In the genomic region with DNA sequence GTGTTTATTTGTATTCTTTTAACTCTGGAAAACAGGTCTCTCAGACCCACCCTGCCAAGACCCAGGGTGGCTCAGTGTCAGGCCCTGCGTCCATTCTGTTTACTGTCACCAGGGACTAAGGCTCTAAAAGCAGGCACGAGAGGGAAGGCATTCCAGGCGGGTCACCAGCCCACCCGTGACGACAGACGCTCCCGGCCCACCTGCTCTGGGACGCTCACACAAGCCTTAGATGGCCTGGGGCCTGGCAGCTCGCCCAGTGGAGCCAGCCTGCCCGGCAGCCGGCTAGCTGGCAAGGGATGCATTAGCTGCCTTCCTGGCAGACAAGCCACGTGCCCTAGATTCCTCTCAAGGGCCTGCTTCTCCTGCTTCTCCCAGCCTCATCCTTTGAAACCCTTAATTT, we compare ENCODE assay signal across 13 cellular contexts. TPM values are rescaled to one million over a fixed set of nuclear protein-coding genes. Genes with fewer than 3 reads are reported as not detected.
A peak's percentile ranks its signal among the peaks of the same experiment; 100 is the strongest.
DNase-seq lines count a peak whose midpoint lies in the region; ATAC-seq, FAIRE-seq and TF ChIP-seq lines count a peak whose summit lies in the region.
"Had no signal": no experiment of that assay in that cellular context is flagged by ENCODE, and none has a peak within 500 bp of the region (broad histone marks: within the 10 kb centered on the region; RNA-seq: fewer than 3 reads in every experiment).

No MANE protein-coding gene starts in this region.

- FAIRE-seq in urothelium cell line (lab: Jason Lieb, UNC) = no peak

- H3K27ac ChIP-seq in right cardiac atrium (ENCODE audit: low read length) (peak overlapping the region; percentile 10), stomach (peak overlapping the region in 2 of 5 donors; percentile 14 to 61)

- H3K4me1 ChIP-seq in right cardiac atrium (ENCODE audit: control insufficient read depth, insufficient read depth, low read length) (peaks cover 10% of the 10 kb centered on the region), stomach (peaks cover 10 to 45% (median 24%) of the 10 kb centered on the region in 4 donors)

- no peaks in the 10 kb centered on the region for H3K9me3 ChIP-seq in right cardiac atrium (ENCODE audit: control insufficient read depth, low read length)
- no peaks in the 10 kb centered on the region for H3K9me3 ChIP-seq in stomach

- no peak overlapping the region for H3K4me3 ChIP-seq in right cardiac atrium (ENCODE audit: low read length)
- no peak overlapping the region for H3K4me3 ChIP-seq in stomach

- no peak for TF ChIP-seq POLR2A in stomach (IDR thresholded peaks at IDR 0.05)

- WGBS in right cardiac atrium = 61% methylated on average over 12 of the region's 12 CpGs
- 31 to 52% (median 44%) methylated on average over 12 of the region's 12 CpGs for WGBS in stomach, 5 donors

- intact Hi-C loops in right cardiac atrium (cut with DNase I) (no loop called here), stomach (cut with DNase I; ENCODE audit: low total_unique reads) (no loop called here)

- DNase-seq in NCI-H1105 (lab: John Stamatoyannopoulos, UW) = peak; percentile 92
- DNase-seq in right cardiac atrium = peak; percentile 82 to 93 (median 92)
- peak; percentile 84 for DNase-seq in stomach
- DNase-seq in KBM-7 = no peak
- DNase-seq in urothelium cell line (ENCODE audit: low spot score) = no peak
- no peak for DNase-seq in NCI-H526 treated with DMSO at 0.1 percent for 48 hours (lab: John Stamatoyannopoulos, UW)
- DNase-seq: CD8-positive, alpha-beta memory T cell; effector CD4-positive, alpha-beta T cell; Karpas-422; T-helper 17 cell had no signal

- in situ Hi-C loops in KBM-7 (cut with MboI; ENCODE audit: low pct_unique_long_range_greater_than_20kb, low sequenced_read_pairs) = loop anchor here (25.0 kb wide), 1 partner anchor 736 kb away; no protein-coding TSS in a partner anchor

- no peaks in the 10 kb centered on the region for H3K36me3 ChIP-seq in stomach

- ATAC-seq in SK-N-SH treated with all-trans-retinoic acid at 6 μM for 48 hours (peak; percentile 83), right cardiac atrium (peak; percentile 81 to 82), HG02981 (IDR thresholded peaks at IDR 0.05; ENCODE audit: unreplicated experiment) (no peak)
- ATAC-seq: T-helper 17 cell had no signal

- TF ChIP-seq EP300 in stomach (IDR thresholded peaks at IDR 0.05) = no peak

- no peak for TF ChIP-seq CTCF in stomach (IDR thresholded peaks at IDR 0.05)

- no peaks in the 10 kb centered on the region for H3K27me3 ChIP-seq in right cardiac atrium (ENCODE audit: control insufficient read depth, insufficient read depth)
- H3K27me3 ChIP-seq in stomach = no peaks in the 10 kb centered on the region

TF ChIP-seq in SK-N-SH treated with all-trans-retinoic acid at 6 μM for 48 hours, 23 proteins besides CTCF, POLR2A, EP300 and RAD21 (continues in another document):
- TF ChIP-seq, protein P1, sequence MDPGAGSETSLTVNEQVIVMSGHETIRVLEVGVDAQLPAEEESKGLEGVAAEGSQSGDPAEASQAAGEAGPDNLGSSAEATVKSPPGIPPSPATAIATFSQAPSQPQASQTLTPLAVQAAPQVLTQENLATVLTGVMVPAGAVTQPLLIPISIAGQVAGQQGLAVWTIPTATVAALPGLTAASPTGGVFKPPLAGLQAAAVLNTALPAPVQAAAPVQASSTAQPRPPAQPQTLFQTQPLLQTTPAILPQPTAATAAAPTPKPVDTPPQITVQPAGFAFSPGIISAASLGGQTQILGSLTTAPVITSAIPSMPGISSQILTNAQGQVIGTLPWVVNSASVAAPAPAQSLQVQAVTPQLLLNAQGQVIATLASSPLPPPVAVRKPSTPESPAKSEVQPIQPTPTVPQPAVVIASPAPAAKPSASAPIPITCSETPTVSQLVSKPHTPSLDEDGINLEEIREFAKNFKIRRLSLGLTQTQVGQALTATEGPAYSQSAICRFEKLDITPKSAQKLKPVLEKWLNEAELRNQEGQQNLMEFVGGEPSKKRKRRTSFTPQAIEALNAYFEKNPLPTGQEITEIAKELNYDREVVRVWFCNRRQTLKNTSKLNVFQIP (CRISPR knock-in tag; IDR thresholded peaks at IDR 0.05; ENCODE audit: borderline replicate concordance, low read depth) = no peak
- TF ChIP-seq ZNF565 (CRISPR knock-in tag; conservative IDR thresholded peaks at IDR 0.05; ENCODE audit: low read depth) (no peak), RARB (CRISPR knock-in tag; IDR thresholded peaks at IDR 0.05) (no peak), ESRRG (CRISPR knock-in tag; IDR thresholded peaks at IDR 0.05) (no peak), ZFP3 (CRISPR knock-in tag; IDR thresholded peaks at IDR 0.05) (no peak), PPARA (CRISPR knock-in tag; IDR thresholded peaks at IDR 0.05; ENCODE audit: borderline replicate concordance) (no peak), ZFP30 (CRISPR knock-in tag; IDR thresholded peaks at IDR 0.05) (no peak), ISL1 (CRISPR knock-in tag; IDR thresholded peaks at IDR 0.05) (0 out of 2 replicates have a peak, but pooled peaks have one; percentile 21), BACH2 (CRISPR knock-in tag; IDR thresholded peaks at IDR 0.05; ENCODE audit: borderline replicate concordance) (no peak), TOX (CRISPR knock-in tag; IDR thresholded peaks at IDR 0.05; ENCODE audit: borderline replicate concordance) (no peak), TCF4 (CRISPR knock-in tag; IDR thresholded peaks at IDR 0.05; ENCODE audit: borderline replicate concordance) (peak; percentile 52; the same call in 1 of the 2 replicates), SNAI2 (CRISPR knock-in tag; IDR thresholded peaks at IDR 0.05) (0 out of 2 replicates have a peak, but pooled peaks have one; percentile 40), OSR1 (CRISPR knock-in tag; IDR thresholded peaks at IDR 0.05) (no peak), ARNTL (CRISPR knock-in tag; IDR thresholded peaks at IDR 0.05; ENCODE audit: borderline replicate concordance, low read depth) (no peak)
- TF ChIP-seq, protein P2, sequence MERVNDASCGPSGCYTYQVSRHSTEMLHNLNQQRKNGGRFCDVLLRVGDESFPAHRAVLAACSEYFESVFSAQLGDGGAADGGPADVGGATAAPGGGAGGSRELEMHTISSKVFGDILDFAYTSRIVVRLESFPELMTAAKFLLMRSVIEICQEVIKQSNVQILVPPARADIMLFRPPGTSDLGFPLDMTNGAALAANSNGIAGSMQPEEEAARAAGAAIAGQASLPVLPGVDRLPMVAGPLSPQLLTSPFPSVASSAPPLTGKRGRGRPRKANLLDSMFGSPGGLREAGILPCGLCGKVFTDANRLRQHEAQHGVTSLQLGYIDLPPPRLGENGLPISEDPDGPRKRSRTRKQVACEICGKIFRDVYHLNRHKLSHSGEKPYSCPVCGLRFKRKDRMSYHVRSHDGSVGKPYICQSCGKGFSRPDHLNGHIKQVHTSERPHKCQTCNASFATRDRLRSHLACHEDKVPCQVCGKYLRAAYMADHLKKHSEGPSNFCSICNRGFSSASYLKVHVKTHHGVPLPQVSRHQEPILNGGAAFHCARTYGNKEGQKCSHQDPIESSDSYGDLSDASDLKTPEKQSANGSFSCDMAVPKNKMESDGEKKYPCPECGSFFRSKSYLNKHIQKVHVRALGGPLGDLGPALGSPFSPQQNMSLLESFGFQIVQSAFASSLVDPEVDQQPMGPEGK (CRISPR knock-in tag; IDR thresholded peaks at IDR 0.05; ENCODE audit: borderline replicate concordance) = no peak
- TF ChIP-seq, protein P3, sequence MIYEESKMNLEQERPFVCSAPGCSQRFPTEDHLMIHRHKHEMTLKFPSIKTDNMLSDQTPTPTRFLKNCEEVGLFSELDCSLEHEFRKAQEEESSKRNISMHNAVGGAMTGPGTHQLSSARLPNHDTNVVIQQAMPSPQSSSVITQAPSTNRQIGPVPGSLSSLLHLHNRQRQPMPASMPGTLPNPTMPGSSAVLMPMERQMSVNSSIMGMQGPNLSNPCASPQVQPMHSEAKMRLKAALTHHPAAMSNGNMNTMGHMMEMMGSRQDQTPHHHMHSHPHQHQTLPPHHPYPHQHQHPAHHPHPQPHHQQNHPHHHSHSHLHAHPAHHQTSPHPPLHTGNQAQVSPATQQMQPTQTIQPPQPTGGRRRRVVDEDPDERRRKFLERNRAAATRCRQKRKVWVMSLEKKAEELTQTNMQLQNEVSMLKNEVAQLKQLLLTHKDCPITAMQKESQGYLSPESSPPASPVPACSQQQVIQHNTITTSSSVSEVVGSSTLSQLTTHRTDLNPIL (CRISPR knock-in tag; IDR thresholded peaks at IDR 0.05; ENCODE audit: low read depth) = no peak
- TF ChIP-seq, protein P4, sequence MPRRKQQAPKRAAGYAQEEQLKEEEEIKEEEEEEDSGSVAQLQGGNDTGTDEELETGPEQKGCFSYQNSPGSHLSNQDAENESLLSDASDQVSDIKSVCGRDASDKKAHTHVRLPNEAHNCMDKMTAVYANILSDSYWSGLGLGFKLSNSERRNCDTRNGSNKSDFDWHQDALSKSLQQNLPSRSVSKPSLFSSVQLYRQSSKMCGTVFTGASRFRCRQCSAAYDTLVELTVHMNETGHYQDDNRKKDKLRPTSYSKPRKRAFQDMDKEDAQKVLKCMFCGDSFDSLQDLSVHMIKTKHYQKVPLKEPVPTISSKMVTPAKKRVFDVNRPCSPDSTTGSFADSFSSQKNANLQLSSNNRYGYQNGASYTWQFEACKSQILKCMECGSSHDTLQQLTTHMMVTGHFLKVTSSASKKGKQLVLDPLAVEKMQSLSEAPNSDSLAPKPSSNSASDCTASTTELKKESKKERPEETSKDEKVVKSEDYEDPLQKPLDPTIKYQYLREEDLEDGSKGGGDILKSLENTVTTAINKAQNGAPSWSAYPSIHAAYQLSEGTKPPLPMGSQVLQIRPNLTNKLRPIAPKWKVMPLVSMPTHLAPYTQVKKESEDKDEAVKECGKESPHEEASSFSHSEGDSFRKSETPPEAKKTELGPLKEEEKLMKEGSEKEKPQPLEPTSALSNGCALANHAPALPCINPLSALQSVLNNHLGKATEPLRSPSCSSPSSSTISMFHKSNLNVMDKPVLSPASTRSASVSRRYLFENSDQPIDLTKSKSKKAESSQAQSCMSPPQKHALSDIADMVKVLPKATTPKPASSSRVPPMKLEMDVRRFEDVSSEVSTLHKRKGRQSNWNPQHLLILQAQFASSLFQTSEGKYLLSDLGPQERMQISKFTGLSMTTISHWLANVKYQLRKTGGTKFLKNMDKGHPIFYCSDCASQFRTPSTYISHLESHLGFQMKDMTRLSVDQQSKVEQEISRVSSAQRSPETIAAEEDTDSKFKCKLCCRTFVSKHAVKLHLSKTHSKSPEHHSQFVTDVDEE (CRISPR knock-in tag; IDR thresholded peaks at IDR 0.05) = peak; percentile 71; the same call in 1 of the 2 replicates

RNA-seq across cellular contexts. Expression of a gene that starts 9.2 kb away (rescaled TPM):
- 10 to 100 TPM; 20.1 to 30.2 (median 23.7) TPM for total RNA-seq in right cardiac atrium
- polyA plus RNA-seq in right cardiac atrium = 10.0 TPM
- 10 to 100 TPM in 3 of 5 donors, 1 to 10 TPM in 1, under 1 TPM in 1; 0.58 to 79.0 (median 11.7) TPM for total RNA-seq in stomach
- 1 to 10 TPM in 2 of 3 donors, under 1 TPM in 1; 0.80 to 2.6 (median 2.4) TPM for polyA plus RNA-seq in stomach
- total RNA-seq: activated CD8-positive, alpha-beta memory T cell treated with anti-CD3 and anti-CD28 coated beads for 36 hours; CD8-positive, alpha-beta memory T cell had no signal

Comparison
In these comparisons a context has a peak if more than half of its experiments do, and no peak if none do; other contexts are left out.
1. DNase-seq: peak in NCI-H1105 (single experiment), right cardiac atrium (3 of 3) and stomach (single experiment); none in KBM-7 (single experiment), urothelium cell line (single experiment) and NCI-H526 treated with DMSO at 0.1 percent for 48 hours (single experiment).